Comparison of ENCODE assay signal across 12 cellular contexts in genomic region chr2:48316753-48317750, GRCh38. TPM values are rescaled to one million over a fixed set of nuclear protein-coding genes. Genes with fewer than 3 reads are reported as not detected.
DNase-seq lines count a peak whose midpoint lies in the region; ATAC-seq, FAIRE-seq and TF ChIP-seq lines count a peak whose summit lies in the region.
"Had no signal": no experiment of that assay in that cellular context is flagged by ENCODE, and none has a peak within 500 bp of the region (broad histone marks: within the 10 kb centered on the region; RNA-seq: fewer than 3 reads in every experiment).

No MANE protein-coding gene starts in this region.

- CTCF ChIA-PET in HepG2 (lab: Yijun Ruan, JAX; ENCODE audit: low intra/inter-chr PET ratio, low total read pairs) = no interaction called here

- no peak for FAIRE-seq in HepG2 (lab: Jason Lieb, UNC)

- no peak for ATAC-seq in HepG2
- ATAC-seq in right lobe of liver = no peak
- no peak for ATAC-seq in T-helper 17 cell
- no peak for ATAC-seq in esophagus mucosa
- ATAC-seq: right cardiac atrium had no signal

- in situ Hi-C loops in HepG2 (cut with HindIII; ENCODE audit: extremely low pct_ligation_motif_present, low pct_unique_long_range_greater_than_20kb) = no loop called here

- peak overlapping the region; percentile 84 for H3K27ac ChIP-seq in HepG2 (ENCODE audit: extremely low read length, insufficient read depth, low read length)
- no peak overlapping the region for H3K27ac ChIP-seq in right lobe of liver
- no peak overlapping the region for H3K27ac ChIP-seq in fibroblast of lung (ENCODE audit: insufficient read depth, low read length)

- peaks cover 14% of the 10 kb centered on the region for H4K20me1 ChIP-seq in HepG2 (ENCODE audit: insufficient read depth, low read length)
- H4K20me1 ChIP-seq in fibroblast of lung (ENCODE audit: control insufficient read depth, extremely low read depth, insufficient read depth, low read length) = no peaks in the 10 kb centered on the region

- TF ChIP-seq CTCF in HepG2 (CRISPR knock-in tag; IDR thresholded peaks at IDR 0.05) = no peak
- TF ChIP-seq CTCF in right lobe of liver (IDR thresholded peaks at IDR 0.05) = no peak
- no peak for TF ChIP-seq CTCF in fibroblast of lung (conservative IDR thresholded peaks at IDR 0.05 in 1 of 2, IDR thresholded peaks at IDR 0.05 in 1 of 2; ENCODE audit: low read depth in 1 of 2, low read length in 2 of 2)
- no peak for TF ChIP-seq CTCF in type B pancreatic cell (conservative IDR thresholded peaks at IDR 0.05)

- H3K27ac Mint-ChIP-seq in T-helper 17 cell (peak overlapping the region; percentile 93), type B pancreatic cell (no peak overlapping the region)

- H3K79me2 ChIP-seq in HepG2 (ENCODE audit: insufficient read depth, low read length) = peaks cover 73% of the 10 kb centered on the region
- peaks cover 68% of the 10 kb centered on the region for H3K79me2 ChIP-seq in fibroblast of lung (ENCODE audit: control insufficient read depth, insufficient read depth, low read length)

- H3K4me3 ChIP-seq in HepG2 (replicated peaks in 1 of 3; ENCODE audit: insufficient read depth in 1 of 3, low read depth in 2 of 3, low read length in 3 of 3) (peak overlapping the region; percentile 66 to 98 (median 76); a peak in 5 of 6 replicates), right lobe of liver (no peak overlapping the region), fibroblast of lung (replicated peaks in 1 of 4; ENCODE audit: control extremely low read depth in 1 of 4, insufficient read depth in 1 of 4, low read depth in 3 of 4, low read length in 4 of 4) (peak overlapping the region in 3 of 4 experiments; percentile 90 to 97 (median 92))

- H3K4me2 ChIP-seq in HepG2 (ENCODE audit: low read depth, low read length) = peak overlapping the region; percentile 80
- H3K4me2 ChIP-seq in fibroblast of lung (ENCODE audit: extremely low read depth, insufficient read depth, low read length) = peak overlapping the region; percentile 93

- H3K4me3 Mint-ChIP-seq in T-helper 17 cell (peak overlapping the region; percentile 69), type B pancreatic cell (peak overlapping the region; percentile 59)

- no peak for TF ChIP-seq POLR2A in HepG2 (IDR thresholded peaks at IDR 0.05; ENCODE audit: insufficient read depth in 1 of 2, low read depth in 2 of 2, low read length in 2 of 2)
- no peak for TF ChIP-seq POLR2A in right lobe of liver (IDR thresholded peaks at IDR 0.05)

- H3K36me3 Mint-ChIP-seq in T-helper 17 cell (ENCODE audit: low read depth) = no peaks in the 10 kb centered on the region
- H3K36me3 Mint-ChIP-seq in type B pancreatic cell = peaks cover 6% of the 10 kb centered on the region

- H3K4me1 ChIP-seq in HepG2 (ENCODE audit: insufficient read depth, low read length) = peaks cover 57% of the 10 kb centered on the region
- H3K4me1 ChIP-seq in right lobe of liver = peaks cover 0 to 29% (median 5%) of the 10 kb centered on the region in 4 donors
- H3K4me1 ChIP-seq in fibroblast of lung (ENCODE audit: control insufficient read depth, extremely low read depth, insufficient read depth, low read length) = peaks cover 4% of the 10 kb centered on the region

- H3K36me3 ChIP-seq in HepG2 (replicated peaks in 1 of 2; ENCODE audit: control insufficient read depth in 1 of 2, insufficient read depth in 2 of 2, low read length in 2 of 2) (peaks cover 0 to 1% of the 10 kb centered on the region in 2 experiments; a peak in 1 of 5 replicates), right lobe of liver (no peaks in the 10 kb centered on the region), fibroblast of lung (ENCODE audit: control insufficient read depth, insufficient read depth, low read length) (no peaks in the 10 kb centered on the region)

- no peaks in the 10 kb centered on the region for H3K9me3 ChIP-seq in HepG2 (ENCODE audit: low read length)
- H3K9me3 ChIP-seq in right lobe of liver = no peaks in the 10 kb centered on the region
- no peaks in the 10 kb centered on the region for H3K9me3 ChIP-seq in T-helper 17 cell (ENCODE audit: control insufficient read depth, low read length, poor library complexity, severe bottlenecking)
- H3K9me3 ChIP-seq in fibroblast of lung (ENCODE audit: control insufficient read depth, insufficient read depth, low read depth, low read length) = no peaks in the 10 kb centered on the region

- intact Hi-C loops in HepG2 (cut with micrococcal nuclease; ENCODE audit: unreplicated experiment) = no loop called here
- intact Hi-C loops in right lobe of liver (cut with DNase I) = no loop called here

- no peak for TF ChIP-seq RAD21 in HepG2 (CRISPR knock-in tag; IDR thresholded peaks at IDR 0.05)

- no peak for DNase-seq in HepG2 (ENCODE audit: low spot score)
- no peak for DNase-seq in right lobe of liver
- no peak for DNase-seq in T-helper 17 cell
- DNase-seq in fibroblast of lung (ENCODE audit: low read depth in 2 of 2) = no peak
- DNase-seq in type B pancreatic cell (ENCODE audit: extremely low spot score, unreplicated experiment) = no peak
- DNase-seq in cerebellar nuclear complex (lab: John Stamatoyannopoulos, UW) = no peak
- DNase-seq in stimulated activated CD4-positive, alpha-beta T cell treated with anti-CD3 and anti-CD28 coated beads, Interleukin-4, amount 100 ng/mL, for 1 hour = no peak
- DNase-seq: activated CD8-positive, alpha-beta memory T cell treated with anti-CD3 and anti-CD28 coated beads, Interleukin-2, amount 50 U/mL, for 48 hours; KG1; stimulated activated naive CD4-positive, alpha-beta T cell had no signal

- TF ChIP-seq EP300 in HepG2 (IDR thresholded peaks at IDR 0.05; ENCODE audit: low read depth in 2 of 2, low read length in 2 of 2) (no peak), HepG2 (CRISPR knock-in tag; IDR thresholded peaks at IDR 0.05; ENCODE audit: borderline replicate concordance) (no peak)

- WGBS in HepG2 (ENCODE audit: low lambda C conversion rate) = 70% methylated on average over 8 of the region's 8 CpGs
- WGBS in right lobe of liver (ENCODE audit: insufficient coverage, low coverage, low lambda C conversion rate, missing lambda C conversion rate) = 68% methylated on average over 6 of the region's 8 CpGs

- POLR2A ChIA-PET in HepG2 (lab: Yijun Ruan, JAX) = no interaction called here

- H2AFZ ChIP-seq in HepG2 (ENCODE audit: low read length) (no peak overlapping the region), fibroblast of lung (ENCODE audit: low read length) (no peak overlapping the region)

- no peaks in the 10 kb centered on the region for H3K9me3 Mint-ChIP-seq in type B pancreatic cell

- BruUV-seq in HepG2 (replicated peaks; lab: Mats Ljungman, UMichigan) = TSS peak; percentile 51

- H3K4me1 Mint-ChIP-seq in T-helper 17 cell (peaks cover 30% of the 10 kb centered on the region), type B pancreatic cell (ENCODE audit: unreplicated experiment) (peaks cover 13% of the 10 kb centered on the region)

- H3K27me3 Mint-ChIP-seq in T-helper 17 cell = no peaks in the 10 kb centered on the region
- no peaks in the 10 kb centered on the region for H3K27me3 Mint-ChIP-seq in type B pancreatic cell

- H3K27me3 ChIP-seq in HepG2 (ENCODE audit: control insufficient read depth in 1 of 2, insufficient read depth in 2 of 2, low read length in 2 of 2) (no peaks in the 10 kb centered on the region; a peak in 1 of 5 replicates), right lobe of liver (no peaks in the 10 kb centered on the region), fibroblast of lung (ENCODE audit: control insufficient read depth, insufficient read depth, low read length) (no peaks in the 10 kb centered on the region)

- H3K9ac ChIP-seq in HepG2 (ENCODE audit: insufficient read depth, low read depth, low read length) (peak overlapping the region; percentile 87; the same call in 1 of the 2 replicates), fibroblast of lung (ENCODE audit: insufficient read depth, low read length) (no peak overlapping the region)

TF ChIP-seq in HepG2, 621 proteins besides CTCF, POLR2A, EP300 and RAD21 (continues in another document):
- no peak for TF ChIP-seq ZNF614 (CRISPR knock-in tag; IDR thresholded peaks at IDR 0.05; ENCODE audit: borderline replicate concordance)
- no peak for TF ChIP-seq THAP8 (CRISPR knock-in tag; IDR thresholded peaks at IDR 0.05; ENCODE audit: borderline replicate concordance)

RNA-seq across cellular contexts. Expression of gene FOXN2, which starts 2.6 kb away (rescaled TPM):
- 41.9 and 64.2 TPM in 2 replicates for total RNA-seq in HepG2 (2016; rRNA removed; fragmentation: Illumina TruSeq; extraction: Trizol)
- total RNA-seq in HepG2 (2016; cell fraction: cytosol; rRNA removed; fragmentation: Illumina TruSeq; extraction: Trizol; ENCODE audit: low read depth) = 55.0 and 65.0 TPM in 2 replicates
- total RNA-seq in HepG2 (2016; cell fraction: insoluble cytoplasmic fraction; rRNA removed; fragmentation: Illumina TruSeq; extraction: Trizol) = 40.3 and 60.7 TPM in 2 replicates
- 38.6 and 41.7 TPM in 2 replicates for total RNA-seq in HepG2 (2016; cell fraction: membrane; rRNA removed; fragmentation: Illumina TruSeq; extraction: Trizol)
- 36.1 and 36.8 TPM in 2 replicates for total RNA-seq in HepG2 (2016; cell fraction: nucleus; rRNA removed; fragmentation: Illumina TruSeq; extraction: Trizol)
- polyA plus RNA-seq in HepG2 (2011; rRNA removed) = 20.7 and 23.5 TPM in 2 replicates
- polyA plus RNA-seq in HepG2 (2011; cell fraction: cytosol; rRNA removed) = 9.1 and 13.6 TPM in 2 replicates
- 16.6 and 19.6 TPM in 2 replicates for polyA plus RNA-seq in HepG2 (2011; cell fraction: nucleus; rRNA removed)
- 23.3 and 23.5 TPM in 2 replicates for polyA plus RNA-seq in HepG2 (2012)
- 0.71 and 1.4 TPM in 2 replicates for polyA plus RNA-seq in HepG2 (2016; cell fraction: cytosol; fragmentation: Illumina TruSeq; extraction: Trizol; ENCODE audit: low read depth)
- polyA plus RNA-seq in HepG2 (2016; cell fraction: insoluble cytoplasmic fraction; fragmentation: Illumina TruSeq; extraction: Trizol; ENCODE audit: low read depth) = 19.8 and 21.3 TPM in 2 replicates
- polyA plus RNA-seq in HepG2 (2016; cell fraction: membrane; fragmentation: Illumina TruSeq; extraction: Trizol; ENCODE audit: low read depth) = 2.1 and 2.4 TPM in 2 replicates
- 27.3 and 30.6 TPM in 2 replicates for polyA plus RNA-seq in HepG2 (2016; cell fraction: nucleus; fragmentation: Illumina TruSeq; extraction: Trizol; ENCODE audit: insufficient read depth, low read depth)
- polyA minus RNA-seq in HepG2 (2011; rRNA and poly(A)+ RNA removed; ENCODE audit: low replicate concordance) = 15.0 and 23.6 TPM in 2 replicates
- 35.9 and 43.0 TPM in 2 replicates for polyA minus RNA-seq in HepG2 (2011; cell fraction: cytosol; rRNA and poly(A)+ RNA removed)
- polyA minus RNA-seq in HepG2 (2011; cell fraction: nucleus; rRNA and poly(A)+ RNA removed) = 93.5 and 119 TPM in 2 replicates
- 10 to 100 TPM; 13.4 to 25.8 (median 19.0) TPM for total RNA-seq in right lobe of liver
- total RNA-seq in T-helper 17 cell = 10 to 100 TPM; 55.0 to 58.7 TPM
- 25.4 and 34.3 TPM in 2 replicates for total RNA-seq in fibroblast of lung
- 14.5 and 15.9 TPM in 2 replicates for polyA plus RNA-seq in fibroblast of lung
- polyA plus RNA-seq in fibroblast of lung (2012) = 7.3 and 8.4 TPM in 2 replicates
- polyA minus RNA-seq in fibroblast of lung (ENCODE audit: low replicate concordance) = 8.9 and 11.2 TPM in 2 replicates
- 16.7 and 17.4 TPM in 2 replicates for total RNA-seq in type B pancreatic cell (ENCODE audit: low replicate concordance)
- 10.8 TPM for total RNA-seq in esophagus mucosa

Comparison
In these comparisons a context has a peak if more than half of its experiments do, and no peak if none do; other contexts are left out.
1. H3K4me3 ChIP-seq: peak in HepG2 (3 of 3) and fibroblast of lung (3 of 4); none in right lobe of liver (0 of 3).